25 cellular contexts compared by ENCODE assay signal in genomic region chr3:131756405-131756804, GRCh38.
"Had no signal": no experiment of that assay in that cellular context is flagged by ENCODE, and none has a peak within 500 bp of the region (broad histone marks: within the 10 kb centered on the region; RNA-seq: fewer than 3 reads in every experiment).

No MANE protein-coding gene starts in this region.

- H3K27ac Mint-ChIP-seq: activated B cell treated with CpG ODN at 0.5 μM for 24 hours; activated CD4-positive, alpha-beta memory T cell treated with anti-CD3 and anti-CD28 coated beads, Interleukin-2, amount 10 ng/mL, durations not matched to agents 7 days and 5 days; activated naive CD4-positive, alpha-beta T cell treated with anti-CD3 and anti-CD28 coated beads for 36 hours; activated naive CD8-positive, alpha-beta T cell; activated T-helper 17 cell treated with anti-CD3 and anti-CD28 coated beads, Interleukin-2, amount 50 U/mL, for 72 hours; brain; T-helper 1 cell treated with Interleukin-12 subunit alpha and Interleukin-12 subunit beta and Interleukin-4 antibody, amounts not matched to agents 30 μg/mL and 1 μg/mL, for 36 hours had no signal

- H3K4me1 Mint-ChIP-seq: activated B cell treated with CpG ODN at 0.5 μM for 24 hours; activated CD4-positive, alpha-beta memory T cell treated with anti-CD3 and anti-CD28 coated beads, Interleukin-2, amount 10 ng/mL, durations not matched to agents 7 days and 5 days; activated T-helper 17 cell treated with anti-CD3 and anti-CD28 coated beads, Interleukin-2, amount 50 U/mL, for 72 hours; central memory CD8-positive, alpha-beta T cell had no signal

- H3K36me3 Mint-ChIP-seq: activated naive CD8-positive, alpha-beta T cell; brain had no signal

- H3K4me3 Mint-ChIP-seq: activated B cell treated with CpG ODN at 0.5 μM for 24 hours; activated CD4-positive, alpha-beta memory T cell treated with anti-CD3 and anti-CD28 coated beads, Interleukin-2, amount 10 ng/mL, durations not matched to agents 7 days and 5 days; activated naive CD4-positive, alpha-beta T cell treated with anti-CD3 and anti-CD28 coated beads for 36 hours; activated naive CD8-positive, alpha-beta T cell; activated T-helper 17 cell treated with anti-CD3 and anti-CD28 coated beads, Interleukin-2, amount 50 U/mL, for 72 hours; brain; central memory CD8-positive, alpha-beta T cell; T-helper 1 cell treated with Interleukin-12 subunit alpha and Interleukin-12 subunit beta and Interleukin-4 antibody, amounts not matched to agents 30 μg/mL and 1 μg/mL, for 36 hours had no signal

- DNase-seq: activated B cell treated with CpG ODN at 0.5 μM for 24 hours; activated CD4-positive, alpha-beta memory T cell treated with anti-CD3 and anti-CD28 coated beads, Interleukin-2, amount 10 ng/mL, durations not matched to agents 7 days and 5 days; activated CD4-positive, alpha-beta T cell treated with anti-CD3 and anti-CD28 coated beads for 1 hour; activated CD4-positive, alpha-beta T cell treated with anti-CD3 and anti-CD28 coated beads, Interleukin-2, amount 50 U/mL, for 1 hour; activated gamma-delta T cell; activated naive CD4-positive, alpha-beta T cell treated with anti-CD3 and anti-CD28 coated beads for 36 hours; activated T-cell treated with anti-CD3 and anti-CD28 coated beads for 4 hours; activated T-cell treated with anti-CD3 and anti-CD28 coated beads, Interleukin-2, amount 50 U/mL, for 48 hours; amygdala; cortex of kidney; NCI-H1048; NCI-H146; NCI-H187 treated with DMSO at 0.1 percent for 48 hours; NCI-H2081 treated with DMSO at 0.1 percent for 48 hours; NCI-H2171 treated with DMSO at 0.1 percent for 48 hours; NCI-H226; NCI-H526; NCI-H774; NK-92 treated with Interleukin-12 subunit alpha and Interleukin-12 subunit beta, amount 100 ng/mL, for 24 hours; SHP77 treated with DMSO at 0.1 percent for 48 hours had no signal

- H3K9me3 Mint-ChIP-seq: activated CD4-positive, alpha-beta memory T cell treated with anti-CD3 and anti-CD28 coated beads, Interleukin-2, amount 10 ng/mL, durations not matched to agents 7 days and 5 days; activated T-helper 17 cell treated with anti-CD3 and anti-CD28 coated beads, Interleukin-2, amount 50 U/mL, for 72 hours; brain; T-helper 1 cell treated with Interleukin-12 subunit alpha and Interleukin-12 subunit beta and Interleukin-4 antibody, amounts not matched to agents 30 μg/mL and 1 μg/mL, for 36 hours had no signal

- ATAC-seq: activated T-helper 17 cell treated with anti-CD3 and anti-CD28 coated beads, Interleukin-2, amount 50 U/mL, for 72 hours had no signal
